Comparison of ENCODE assay signal across 15 cellular contexts in the genomic region with DNA sequence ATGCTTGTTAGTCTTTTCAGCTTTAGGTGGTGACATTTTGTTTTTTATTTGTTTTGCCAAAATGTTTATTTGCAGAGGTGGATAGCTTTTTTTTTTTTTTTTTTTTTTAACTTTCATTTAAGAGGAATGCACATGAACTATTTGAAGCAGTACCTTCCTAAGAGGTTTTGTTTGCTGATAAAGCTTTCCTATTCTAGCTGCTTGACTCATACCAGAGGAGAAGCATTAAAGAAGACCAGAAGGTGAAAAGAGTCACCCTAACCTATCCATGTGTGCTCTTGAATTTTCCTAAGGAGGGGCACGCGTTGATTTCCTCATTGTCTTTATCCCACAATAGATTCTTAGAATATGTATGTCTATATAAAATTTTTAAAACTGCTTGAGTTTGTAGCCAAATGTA. TPM values are rescaled to one million over a fixed set of nuclear protein-coding genes. Genes with fewer than 3 reads are reported as not detected.
A peak's percentile ranks its signal among the peaks of the same experiment; 100 is the strongest.
DNase-seq lines count a peak whose midpoint lies in the region; ATAC-seq and TF ChIP-seq lines count a peak whose summit lies in the region.
"Had no signal": no experiment of that assay in that cellular context is flagged by ENCODE, and none has a peak within 500 bp of the region (broad histone marks: within the 10 kb centered on the region; RNA-seq: fewer than 3 reads in every experiment).

No MANE protein-coding gene starts in this region.

- H3K4me1 ChIP-seq in BLaER1 (peaks cover 95% of the 10 kb centered on the region), Loucy (ENCODE audit: insufficient read depth, low read length, poor library complexity, severe bottlenecking) (peaks cover 73% of the 10 kb centered on the region), tibial nerve (peaks cover 0 to 91% (median 15%) of the 10 kb centered on the region in 4 donors)

- H3K27me3 ChIP-seq in BLaER1 (no peaks in the 10 kb centered on the region), Loucy (ENCODE audit: insufficient read depth, low read length, poor library complexity, severe bottlenecking) (no peaks in the 10 kb centered on the region), dorsolateral prefrontal cortex (no peaks in the 10 kb centered on the region), tibial nerve (no peaks in the 10 kb centered on the region)
- H3K27me3 ChIP-seq: ovary had no signal

- peak overlapping the region in 9 of 10 donors; percentile 14 to 58 (median 40) for H3K4me3 Mint-ChIP-seq in naive thymus-derived CD8-positive, alpha-beta T cell

- H3K27me3 Mint-ChIP-seq in naive thymus-derived CD8-positive, alpha-beta T cell = no peaks in the 10 kb centered on the region

- H3K36me3 Mint-ChIP-seq in naive thymus-derived CD8-positive, alpha-beta T cell = peaks cover 0 to 39% (median 0%) of the 10 kb centered on the region in 3 donors

- POLR2A ChIA-PET in naive thymus-derived CD8-positive, alpha-beta T cell (lab: Charles Lee) = interaction anchor here (0.5 to 2.4 kb wide), 5 partner anchors 9 to 59 kb away, joined by 4 to 14 read pairs (median 8); no protein-coding TSS in a partner anchor

- H2AFZ ChIP-seq in Loucy (ENCODE audit: low read length) = no peak overlapping the region

- no peak for ATAC-seq in naive thymus-derived CD8-positive, alpha-beta T cell
- no peak for ATAC-seq in GM21576 (IDR thresholded peaks at IDR 0.05; ENCODE audit: unreplicated experiment)
- ATAC-seq in HG03432 (IDR thresholded peaks at IDR 0.05; ENCODE audit: unreplicated experiment) = no peak

- H3K9me2 ChIP-seq in Loucy (replicated peaks; ENCODE audit: low read depth, low read length) = no peaks in the 10 kb centered on the region

- no peak for TF ChIP-seq POLR2A in tibial nerve (IDR thresholded peaks at IDR 0.05)

- intact Hi-C loops in dorsolateral prefrontal cortex (cut with DNase I) = loop anchor here in 1 of 2 donors (5.0 kb wide), 1 partner anchor 50 kb away; no protein-coding TSS in a partner anchor

- H3K9ac ChIP-seq in BLaER1 = no peak overlapping the region
- no peak overlapping the region for H3K9ac ChIP-seq in Loucy (ENCODE audit: low read depth, low read length, poor library complexity, severe bottlenecking)

- no peak for TF ChIP-seq EP300 in tibial nerve (IDR thresholded peaks at IDR 0.05)

- H3K27ac Mint-ChIP-seq in naive thymus-derived CD8-positive, alpha-beta T cell = peak overlapping the region in 6 of 10 donors; percentile 8 to 75 (median 18)

- TF ChIP-seq CTCF in Loucy (conservative IDR thresholded peaks at IDR 0.05; ENCODE audit: low read length) = no peak
- TF ChIP-seq CTCF in dorsolateral prefrontal cortex (IDR thresholded peaks at IDR 0.05 in 54 of 56, conservative IDR thresholded peaks at IDR 0.05 in 2 of 56; ENCODE audit: low read depth in 1 of 56, partially characterized antibody in 56 of 56) = no peak
- no peak for TF ChIP-seq CTCF in tibial nerve (IDR thresholded peaks at IDR 0.05)

- no peaks in the 10 kb centered on the region for H3K9me3 Mint-ChIP-seq in naive thymus-derived CD8-positive, alpha-beta T cell

- H3K27ac ChIP-seq in BLaER1 (no peak overlapping the region), dorsolateral prefrontal cortex (peak overlapping the region in 33 of 59 donors; percentile 2 to 87 (median 39)), tibial nerve (no peak overlapping the region)
- H3K27ac ChIP-seq: ovary had no signal

- DNase-seq in dorsolateral prefrontal cortex (no peak), T-helper 1 cell (no peak), tibial nerve (ENCODE audit: low spot score in 2 of 2) (no peak)
- DNase-seq in naive thymus-derived CD8-positive, alpha-beta T cell = no peak
- DNase-seq: EL; mesendoderm; NCI-H187 treated with DMSO at 0.1 percent for 48 hours; NCI-H748 treated with DMSO at 0.1 percent for 48 hours; ovary; SIG-M5; stimulated activated CD4-positive, alpha-beta T cell treated with anti-CD3 and anti-CD28 coated beads, Interleukin-1b, Interleukin-23, amount 100 ng/mL, for 48 hours had no signal

- no peaks in the 10 kb centered on the region for H3F3A ChIP-seq in Loucy (ENCODE audit: low read depth)

- H3K4me3 ChIP-seq in BLaER1 (no peak overlapping the region), Loucy (ENCODE audit: low read length, poor library complexity, severe bottlenecking) (peak overlapping the region; percentile 35), dorsolateral prefrontal cortex (peak overlapping the region in 13 of 59 donors; percentile 1 to 38 (median 21)), tibial nerve (no peak overlapping the region)
- H3K4me3 ChIP-seq: ovary had no signal

- peaks cover 50% of the 10 kb centered on the region for H3K36me3 ChIP-seq in BLaER1
- H3K36me3 ChIP-seq in Loucy (ENCODE audit: insufficient read depth, low read length) = peaks cover 9% of the 10 kb centered on the region; the same call in 1 of the 2 replicates
- no peaks in the 10 kb centered on the region for H3K36me3 ChIP-seq in tibial nerve
- H3K36me3 ChIP-seq: ovary had no signal

- no peaks in the 10 kb centered on the region for H3K9me3 ChIP-seq in BLaER1
- no peaks in the 10 kb centered on the region for H3K9me3 ChIP-seq in Loucy (ENCODE audit: insufficient read depth, low read depth, low read length)
- H3K9me3 ChIP-seq in tibial nerve = no peaks in the 10 kb centered on the region
- H3K9me3 ChIP-seq: ovary had no signal

- WGBS in tibial nerve, 2 donors = 94 to 97% methylated on average over 2 of the region's 2 CpGs

- peaks cover 100% of the 10 kb centered on the region for H3K79me2 ChIP-seq in Loucy (ENCODE audit: insufficient read depth, low read length)

- peaks cover 45 to 96% (median 82%) of the 10 kb centered on the region in 4 donors for H3K4me1 Mint-ChIP-seq in naive thymus-derived CD8-positive, alpha-beta T cell

- H4K20me1 ChIP-seq in BLaER1 (peaks cover 100% of the 10 kb centered on the region), Loucy (ENCODE audit: insufficient read depth, low read length, poor library complexity, severe bottlenecking) (peaks cover 98% of the 10 kb centered on the region)

- H3K4me2 ChIP-seq in BLaER1 (0 out of 2 replicates have a peak overlapping the region, but pooled peaks have one; percentile 10), Loucy (ENCODE audit: low read depth, low read length, poor library complexity, severe bottlenecking) (peak overlapping the region; percentile 43)

RNA-seq across cellular contexts. Expression of a gene that starts 57.7 kb away (rescaled TPM):
- total RNA-seq in dorsolateral prefrontal cortex = 100 to 1,000 TPM in 114 of 120 experiments, 10 to 100 TPM in 6; 86.9 to 190 (median 133) TPM
- 100 to 1,000 TPM; 145 to 146 TPM for total RNA-seq in naive thymus-derived CD8-positive, alpha-beta T cell
- polyA plus RNA-seq in naive thymus-derived CD8-positive, alpha-beta T cell = 10 to 100 TPM; 16.8 to 23.0 (median 20.1) TPM
- total RNA-seq in tibial nerve = 10 to 100 TPM; 26.4 to 48.8 (median 46.5) TPM

Comparison
In these comparisons a context has a peak if more than half of its experiments do, and no peak if none do; other contexts are left out.
1. H3K27ac ChIP-seq: peak in dorsolateral prefrontal cortex (33 of 59); none in BLaER1 (single experiment) and tibial nerve (0 of 4).